ENCODE assay signal across 18 cellular contexts in genomic region chr3:157335198-157335597, GRCh38.
DNase-seq lines count a peak whose midpoint lies in the region; ATAC-seq and TF ChIP-seq lines count a peak whose summit lies in the region.
"Had no signal": no experiment of that assay in that cellular context is flagged by ENCODE, and none has a peak within 500 bp of the region (broad histone marks: within the 10 kb centered on the region; RNA-seq: fewer than 3 reads in every experiment).

No MANE protein-coding gene starts in this region.

- H3K27ac ChIP-seq in PC-3 (ENCODE audit: low read length), result peak overlapping the region; percentile 72
- H3K27ac ChIP-seq: hepatocyte, lower lobe of right lung, parathyroid adenoma had no signal

- POLR2A ChIA-PET in PC-3 (lab: Charles Lee; ENCODE audit: unreplicated experiment), result no interaction called here

- H3K4me2 ChIP-seq in PC-3 (ENCODE audit: low read length), result peak overlapping the region; percentile 60
- H3K4me2 ChIP-seq: hepatocyte had no signal

- H3K4me3 Mint-ChIP-seq in Calu3 (ENCODE audit: low read depth, unreplicated experiment), result no peak overlapping the region
- no peak overlapping the region for H3K4me3 Mint-ChIP-seq in endothelial cell (ENCODE audit: unreplicated experiment)
- H3K4me3 Mint-ChIP-seq in nephron, result no peak overlapping the region
- H3K4me3 Mint-ChIP-seq in stimulated activated effector memory CD8-positive, alpha-beta T cell treated with anti-CD3 and anti-CD28 coated beads, Interleukin-12 subunit alpha, Interleukin-12 subunit beta, amount 100 ng/mL, for 72 hours, result no peak overlapping the region
- H3K4me3 Mint-ChIP-seq: activated naive CD4-positive, alpha-beta T cell treated with anti-CD3 and anti-CD28 coated beads for 36 hours; T-cell had no signal

- H3K27ac Mint-ChIP-seq in Calu3 (ENCODE audit: unreplicated experiment), result peak overlapping the region; percentile 64
- H3K27ac Mint-ChIP-seq in endothelial cell (ENCODE audit: unreplicated experiment), result peak overlapping the region; percentile 96
- peak overlapping the region in 2 of 3 experiments; percentile 36 to 57 for H3K27ac Mint-ChIP-seq in nephron
- no peak overlapping the region for H3K27ac Mint-ChIP-seq in stimulated activated effector memory CD8-positive, alpha-beta T cell treated with anti-CD3 and anti-CD28 coated beads, Interleukin-12 subunit alpha, Interleukin-12 subunit beta, amount 100 ng/mL, for 72 hours
- H3K27ac Mint-ChIP-seq: activated naive CD4-positive, alpha-beta T cell treated with anti-CD3 and anti-CD28 coated beads for 36 hours; T-cell had no signal

- no peaks in the 10 kb centered on the region for H4K20me1 ChIP-seq in PC-3 (ENCODE audit: low read length)

- no peaks in the 10 kb centered on the region for H3K36me3 ChIP-seq in PC-3 (ENCODE audit: low read depth, low read length)
- H3K36me3 ChIP-seq: lower lobe of right lung had no signal

- H3K9ac ChIP-seq in PC-3 (ENCODE audit: low read length), result no peak overlapping the region
- H3K9ac ChIP-seq: parathyroid adenoma had no signal

- H3K36me3 Mint-ChIP-seq in Calu3 (ENCODE audit: insufficient read depth, unreplicated experiment) (no peaks in the 10 kb centered on the region), endothelial cell (ENCODE audit: low read depth, unreplicated experiment) (no peaks in the 10 kb centered on the region), nephron (ENCODE audit: low read depth) (no peaks in the 10 kb centered on the region)
- H3K36me3 Mint-ChIP-seq in stimulated activated effector memory CD8-positive, alpha-beta T cell treated with anti-CD3 and anti-CD28 coated beads, Interleukin-12 subunit alpha, Interleukin-12 subunit beta, amount 100 ng/mL, for 72 hours, result no peaks in the 10 kb centered on the region
- H3K36me3 Mint-ChIP-seq: T-cell had no signal

- DNase-seq in Calu3, result no peak
- no peak for DNase-seq in PC-3
- DNase-seq in endothelial cell (ENCODE audit: low spot score), result no peak
- DNase-seq in NCI-H2171 treated with DMSO at 0.1 percent for 48 hours (lab: John Stamatoyannopoulos, UW), result no peak
- DNase-seq in activated gamma-delta T cell treated with Interleukin-2 at 50 U/mL for 16 hours, result no peak
- no peak for DNase-seq in stimulated activated effector memory CD8-positive, alpha-beta T cell treated with anti-CD3 and anti-CD28 coated beads, Interleukin-12 subunit alpha, Interleukin-12 subunit beta, amount 100 ng/mL, for 72 hours (ENCODE audit: low spot score in 2 of 2)
- DNase-seq: activated CD4-positive, alpha-beta T cell treated with anti-CD3 and anti-CD28 coated beads for 48 hours; activated naive CD4-positive, alpha-beta T cell treated with anti-CD3 and anti-CD28 coated beads for 36 hours; activated T-cell treated with anti-CD3 and anti-CD28 coated beads, Interleukin-2, amount 50 U/mL, for 48 hours; DMS79; lower lobe of right lung; NCI-H1436 treated with DMSO at 0.1 percent for 48 hours; T-cell had no signal

- no TSS peak for BruUV-seq in Calu3 (replicated peaks; lab: Mats Ljungman, UMichigan)
- no TSS peak for BruUV-seq in PC-3 (replicated peaks; lab: Mats Ljungman, UMichigan)

- no peaks in the 10 kb centered on the region for H3K9me3 ChIP-seq in PC-3 (ENCODE audit: low read length)
- H3K9me3 ChIP-seq: lower lobe of right lung had no signal

- no peaks in the 10 kb centered on the region for H3K27me3 ChIP-seq in PC-3 (ENCODE audit: low read length)
- H3K27me3 ChIP-seq: hepatocyte had no signal

- no peaks in the 10 kb centered on the region for H3K27me3 Mint-ChIP-seq in Calu3 (ENCODE audit: unreplicated experiment)
- peaks cover 2% of the 10 kb centered on the region for H3K27me3 Mint-ChIP-seq in endothelial cell (ENCODE audit: unreplicated experiment)
- no peaks in the 10 kb centered on the region for H3K27me3 Mint-ChIP-seq in nephron (ENCODE audit: low read depth)
- H3K27me3 Mint-ChIP-seq: T-cell had no signal

- intact Hi-C loops in Calu3 (cut with micrococcal nuclease; ENCODE audit: unreplicated experiment), result no loop called here
- intact Hi-C loops in PC-3 (cut with micrococcal nuclease), result no loop called here

- peaks cover 4% of the 10 kb centered on the region for H3F3A ChIP-seq in PC-3 (ENCODE audit: low read length, unreplicated experiment)

- H3K9me3 Mint-ChIP-seq in Calu3 (ENCODE audit: low read depth, unreplicated experiment) (no peaks in the 10 kb centered on the region), endothelial cell (ENCODE audit: unreplicated experiment) (no peaks in the 10 kb centered on the region), nephron (no peaks in the 10 kb centered on the region)
- H3K9me3 Mint-ChIP-seq in stimulated activated effector memory CD8-positive, alpha-beta T cell treated with anti-CD3 and anti-CD28 coated beads, Interleukin-12 subunit alpha, Interleukin-12 subunit beta, amount 100 ng/mL, for 72 hours, result no peaks in the 10 kb centered on the region
- H3K9me3 Mint-ChIP-seq: activated naive CD4-positive, alpha-beta T cell treated with anti-CD3 and anti-CD28 coated beads for 36 hours had no signal

- no peaks in the 10 kb centered on the region for H3K79me2 ChIP-seq in PC-3 (ENCODE audit: low read length)
- H3K79me2 ChIP-seq: hepatocyte, parathyroid adenoma had no signal

- H3K4me1 Mint-ChIP-seq in Calu3 (ENCODE audit: low read depth, unreplicated experiment) (peaks cover 26% of the 10 kb centered on the region), endothelial cell (ENCODE audit: unreplicated experiment) (peaks cover 22% of the 10 kb centered on the region), nephron (peaks cover 3% of the 10 kb centered on the region)
- H3K4me1 Mint-ChIP-seq in stimulated activated effector memory CD8-positive, alpha-beta T cell treated with anti-CD3 and anti-CD28 coated beads, Interleukin-12 subunit alpha, Interleukin-12 subunit beta, amount 100 ng/mL, for 72 hours, result no peaks in the 10 kb centered on the region
- H3K4me1 Mint-ChIP-seq: T-cell had no signal

- TF ChIP-seq CTCF in Calu3 (IDR thresholded peaks at IDR 0.05; ENCODE audit: unreplicated experiment), result no peak
- TF ChIP-seq CTCF in PC-3 (conservative IDR thresholded peaks at IDR 0.05; ENCODE audit: low read depth, low read length), result no peak
- TF ChIP-seq CTCF in endothelial cell (IDR thresholded peaks at IDR 0.05; ENCODE audit: unreplicated experiment), result no peak
- no peak for TF ChIP-seq CTCF in nephron (IDR thresholded peaks at IDR 0.05; ENCODE audit: unreplicated experiment in 3 of 3)

- H3K9me2 ChIP-seq in PC-3 (replicated peaks; ENCODE audit: low read length), result no peaks in the 10 kb centered on the region

- no peak overlapping the region for H2AFZ ChIP-seq in PC-3 (ENCODE audit: low read length)
- H2AFZ ChIP-seq: hepatocyte, parathyroid adenoma had no signal

- peaks cover 40% of the 10 kb centered on the region for H3K4me1 ChIP-seq in PC-3 (ENCODE audit: insufficient read depth, low read length)
- H3K4me1 ChIP-seq: lower lobe of right lung, parathyroid adenoma had no signal

- no peak overlapping the region for H3K4me3 ChIP-seq in PC-3 (ENCODE audit: low read length)
- H3K4me3 ChIP-seq: GM12878, hepatocyte, lower lobe of right lung had no signal

- CTCF ChIA-PET in Calu3 (lab: Charles Lee) (no interaction called here), PC-3 (lab: Charles Lee) (no interaction called here)

- ATAC-seq in PC-3 (no peak), GM21447 (IDR thresholded peaks at IDR 0.05; ENCODE audit: unreplicated experiment) (no peak)
- ATAC-seq in stimulated activated effector memory CD8-positive, alpha-beta T cell treated with anti-CD3 and anti-CD28 coated beads, Interleukin-12 subunit alpha, Interleukin-12 subunit beta, amount 100 ng/mL, for 72 hours, result no peak
- ATAC-seq: GM12878, lower lobe of right lung, T-cell had no signal
